In the genomic region with DNA sequence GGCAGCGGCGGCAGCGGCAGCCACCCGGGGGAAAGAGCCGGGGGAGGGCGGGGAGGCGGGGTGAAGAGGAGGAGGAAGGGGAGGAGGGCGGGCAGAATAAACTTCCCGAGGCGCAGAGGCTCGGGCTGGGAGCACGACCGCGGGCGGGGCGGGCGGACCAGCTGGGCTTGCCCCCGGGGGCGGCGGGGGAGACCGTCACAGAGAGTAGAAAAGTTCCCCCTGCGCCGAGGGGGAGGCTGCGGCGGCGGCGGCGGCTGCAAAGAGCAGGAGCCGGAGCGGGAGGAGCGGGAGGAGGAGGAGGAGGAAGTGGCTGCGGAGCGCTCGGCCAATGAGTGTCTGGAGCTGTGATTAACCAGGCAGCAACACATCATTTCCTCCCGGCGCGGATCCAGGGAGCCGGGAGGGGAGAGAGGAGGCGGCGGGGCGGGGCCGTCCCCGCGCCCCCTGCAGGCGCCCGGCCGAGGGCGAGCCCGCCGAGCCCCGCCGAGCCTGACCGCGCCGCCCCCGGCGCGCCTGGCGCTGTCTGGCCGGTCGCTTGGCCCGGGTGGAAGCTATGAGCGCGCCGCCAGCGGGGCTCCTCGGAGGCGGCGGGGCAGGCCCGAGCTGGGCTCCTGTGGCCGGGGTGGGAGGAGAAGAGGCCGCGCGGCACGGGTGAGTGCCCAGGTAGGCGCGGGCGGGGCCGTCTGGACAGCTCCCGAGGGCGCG, we compare ENCODE assay signal across 8 cellular contexts. TPM values are rescaled to one million over a fixed set of nuclear protein-coding genes. Genes with fewer than 3 reads are reported as not detected.
DNase-seq lines count a peak whose midpoint lies in the region; FAIRE-seq and TF ChIP-seq lines count a peak whose summit lies in the region.

A gene (minus strand): TSS at position 265 of the 705 bp plus-strand sequence. CDS start 76,837 bp downstream, outside the sequence.

- H3K27ac Mint-ChIP-seq in nephron progenitor cell: peak within 1 kb of the TSS; percentile 98
- H3K27ac Mint-ChIP-seq in stimulated activated naive CD8-positive, alpha-beta T cell treated with anti-CD3 and anti-CD28 coated beads, Interleukin-15, Interleukin-2, amounts not matched to agents 100 ng/mL and 50 ng/mL, for 24 hours: peak within 1 kb of the TSS; percentile 88

- TF ChIP-seq POLR2A in H54 (IDR thresholded peaks at IDR 0.05; ENCODE audit: low read depth, low read length): peak; percentile 33; the same call in 1 of the 2 replicates

- peaks cover 51% of the 10 kb centered on the region for H3K4me1 Mint-ChIP-seq in nephron progenitor cell
- peaks cover 45% of the 10 kb centered on the region for H3K4me1 Mint-ChIP-seq in stimulated activated naive CD8-positive, alpha-beta T cell treated with anti-CD3 and anti-CD28 coated beads, Interleukin-15, Interleukin-2, amounts not matched to agents 100 ng/mL and 50 ng/mL, for 24 hours (ENCODE audit: low read depth)

- DNase-seq in EL (peak; percentile 98), H54 (ENCODE audit: insufficient read length, low spot score) (peak; percentile 90), LNCaP clone FGC (ENCODE audit: low read depth) (peak; percentile 89), SIG-M5 treated with dmso at 0.1 percent for 504 hours (lab: John Stamatoyannopoulos, UW; ENCODE audit: unreplicated experiment) (peak; percentile 95), activated gamma-delta T cell treated with Interleukin-2 at 50 U/mL for 16 hours (peak; percentile 72), fibroblast of villous mesenchyme (ENCODE audit: low read depth) (peak; percentile 97), nephron progenitor cell (peak; percentile 89)

- FAIRE-seq in H54 (lab: Jason Lieb, UNC): peak; percentile 27

- H3K27me3 Mint-ChIP-seq in nephron progenitor cell (ENCODE audit: low read depth, poor library complexity): peaks cover 6% of the 10 kb centered on the region
- no peaks in the 10 kb centered on the region for H3K27me3 Mint-ChIP-seq in stimulated activated naive CD8-positive, alpha-beta T cell treated with anti-CD3 and anti-CD28 coated beads, Interleukin-15, Interleukin-2, amounts not matched to agents 100 ng/mL and 50 ng/mL, for 24 hours

- peak; percentile 14; the same call in 1 of the 2 replicates for TF ChIP-seq CTCF in LNCaP clone FGC (IDR thresholded peaks at IDR 0.05; ENCODE audit: control insufficient read depth, extremely low read depth, insufficient read depth)
- peak; percentile 17 for TF ChIP-seq CTCF in fibroblast of villous mesenchyme (IDR thresholded peaks at IDR 0.05; ENCODE audit: insufficient read depth, low read depth, low read length)
- no peak for TF ChIP-seq CTCF in nephron progenitor cell (IDR thresholded peaks at IDR 0.05)

- H3K4me3 Mint-ChIP-seq in nephron progenitor cell: peak within 1 kb of the TSS; percentile 97
- peak within 1 kb of the TSS; percentile 88 for H3K4me3 Mint-ChIP-seq in stimulated activated naive CD8-positive, alpha-beta T cell treated with anti-CD3 and anti-CD28 coated beads, Interleukin-15, Interleukin-2, amounts not matched to agents 100 ng/mL and 50 ng/mL, for 24 hours

- H3K4me3 ChIP-seq in LNCaP clone FGC (ENCODE audit: low read depth, low read length): peak within 1 kb of the TSS; percentile 63
- H3K4me3 ChIP-seq in fibroblast of villous mesenchyme (ENCODE audit: low read depth, low read length): peak within 1 kb of the TSS; percentile 81

- H3K9me3 Mint-ChIP-seq in nephron progenitor cell: no peaks in the 10 kb centered on the region
- H3K9me3 Mint-ChIP-seq in stimulated activated naive CD8-positive, alpha-beta T cell treated with anti-CD3 and anti-CD28 coated beads, Interleukin-15, Interleukin-2, amounts not matched to agents 100 ng/mL and 50 ng/mL, for 24 hours: no peaks in the 10 kb centered on the region

- no peaks in the 10 kb centered on the region for H3K36me3 Mint-ChIP-seq in nephron progenitor cell (ENCODE audit: low read depth)
- no peaks in the 10 kb centered on the region for H3K36me3 Mint-ChIP-seq in stimulated activated naive CD8-positive, alpha-beta T cell treated with anti-CD3 and anti-CD28 coated beads, Interleukin-15, Interleukin-2, amounts not matched to agents 100 ng/mL and 50 ng/mL, for 24 hours (ENCODE audit: low read depth)

RNA-seq across cellular contexts. Expression of the gene that starts here (rescaled TPM):
- 38.7 and 44.9 TPM in 2 replicates for total RNA-seq in fibroblast of villous mesenchyme

Comparison
In these comparisons a context has a peak if more than half of its experiments do, and no peak if none do; other contexts are left out.
1. Peak in every context shown above with its lines: DNase-seq and H3K4me3 ChIP-seq.